In genomic region chr2:209771474-209772292, GRCh38 we compare ENCODE assay signal across 8 cellular contexts. TPM values are rescaled to one million over a fixed set of nuclear protein-coding genes. Genes with fewer than 3 reads are reported as not detected.
DNase-seq lines count a peak whose midpoint lies in the region; ATAC-seq and TF ChIP-seq lines count a peak whose summit lies in the region.

A gene with protein sequence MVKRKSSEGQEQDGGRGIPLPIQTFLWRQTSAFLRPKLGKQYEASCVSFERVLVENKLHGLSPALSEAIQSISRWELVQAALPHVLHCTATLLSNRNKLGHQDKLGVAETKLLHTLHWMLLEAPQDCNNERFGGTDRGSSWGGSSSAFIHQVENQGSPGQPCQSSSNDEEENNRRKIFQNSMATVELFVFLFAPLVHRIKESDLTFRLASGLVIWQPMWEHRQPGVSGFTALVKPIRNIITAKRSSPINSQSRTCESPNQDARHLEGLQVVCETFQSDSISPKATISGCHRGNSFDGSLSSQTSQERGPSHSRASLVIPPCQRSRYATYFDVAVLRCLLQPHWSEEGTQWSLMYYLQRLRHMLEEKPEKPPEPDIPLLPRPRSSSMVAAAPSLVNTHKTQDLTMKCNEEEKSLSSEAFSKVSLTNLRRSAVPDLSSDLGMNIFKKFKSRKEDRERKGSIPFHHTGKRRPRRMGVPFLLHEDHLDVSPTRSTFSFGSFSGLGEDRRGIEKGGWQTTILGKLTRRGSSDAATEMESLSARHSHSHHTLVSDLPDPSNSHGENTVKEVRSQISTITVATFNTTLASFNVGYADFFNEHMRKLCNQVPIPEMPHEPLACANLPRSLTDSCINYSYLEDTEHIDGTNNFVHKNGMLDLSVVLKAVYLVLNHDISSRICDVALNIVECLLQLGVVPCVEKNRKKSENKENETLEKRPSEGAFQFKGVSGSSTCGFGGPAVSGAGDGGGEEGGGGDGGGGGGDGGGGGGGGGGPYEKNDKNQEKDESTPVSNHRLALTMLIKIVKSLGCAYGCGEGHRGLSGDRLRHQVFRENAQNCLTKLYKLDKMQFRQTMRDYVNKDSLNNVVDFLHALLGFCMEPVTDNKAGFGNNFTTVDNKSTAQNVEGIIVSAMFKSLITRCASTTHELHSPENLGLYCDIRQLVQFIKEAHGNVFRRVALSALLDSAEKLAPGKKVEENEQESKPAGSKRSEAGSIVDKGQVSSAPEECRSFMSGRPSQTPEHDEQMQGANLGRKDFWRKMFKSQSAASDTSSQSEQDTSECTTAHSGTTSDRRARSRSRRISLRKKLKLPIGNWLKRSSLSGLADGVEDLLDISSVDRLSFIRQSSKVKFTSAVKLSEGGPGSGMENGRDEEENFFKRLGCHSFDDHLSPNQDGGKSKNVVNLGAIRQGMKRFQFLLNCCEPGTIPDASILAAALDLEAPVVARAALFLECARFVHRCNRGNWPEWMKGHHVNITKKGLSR (N-terminal part only) (plus strand): TSS chr2:209771832. CDS start chr2:209772073, 241 bp downstream.

- H3K27ac ChIP-seq in caudate nucleus (ENCODE audit: low read depth, low read length) (peak within 1 kb of the TSS; percentile 67), OCI-LY7 (ENCODE audit: low read depth, low read length, poor library complexity, severe bottlenecking) (no peak within 1 kb of the TSS)

- ATAC-seq in HG02938 (IDR thresholded peaks at IDR 0.05; ENCODE audit: unreplicated experiment): peak; percentile 83

- H3K4me2 ChIP-seq in skeletal muscle satellite cell (ENCODE audit: low read length): peak within 1 kb of the TSS; percentile 99
- H3K4me2 ChIP-seq in OCI-LY7 (ENCODE audit: low read length): no peak within 1 kb of the TSS

- no TSS peak for BruUV-seq in OCI-LY7 (replicated peaks; lab: Mats Ljungman, UMichigan)

- H3K4me1 ChIP-seq in skeletal muscle satellite cell (ENCODE audit: control insufficient read depth, insufficient read depth, low read length): peaks cover 3% of the 10 kb centered on the region
- no peaks in the 10 kb centered on the region for H3K4me1 ChIP-seq in OCI-LY7 (ENCODE audit: insufficient read depth, low read length, poor library complexity, severe bottlenecking)

- H3K79me2 ChIP-seq in OCI-LY7 (ENCODE audit: insufficient read depth, low read depth, low read length): no peaks in the 10 kb centered on the region

- no peaks in the 10 kb centered on the region for H4K20me1 ChIP-seq in OCI-LY7 (ENCODE audit: insufficient read depth, low read length)

- intact Hi-C loops in OCI-LY7 (cut with micrococcal nuclease; ENCODE audit: unreplicated experiment): no loop called here

- TF ChIP-seq CTCF in OCI-LY7 (conservative IDR thresholded peaks at IDR 0.05; ENCODE audit: low read length): no peak

- CTCF ChIA-PET in OCI-LY7 (lab: Charles Lee; ENCODE audit: unreplicated experiment): no interaction called here

- no peak within 1 kb of the TSS for H2AFZ ChIP-seq in OCI-LY7 (ENCODE audit: low read length)

- no peaks in the 10 kb centered on the region for H3K9me2 ChIP-seq in OCI-LY7 (ENCODE audit: insufficient read depth, low read length)

- DNase-seq in Daoy (ENCODE audit: low read depth) (peak; percentile 75), NCI-H82 treated with DMSO at 0.1 percent for 48 hours (lab: John Stamatoyannopoulos, UW; ENCODE audit: unreplicated experiment) (peak; percentile 46), caudate nucleus (lab: John Stamatoyannopoulos, UW) (peak in 54 of 61 donors; percentile 2 to 88 (median 56)), iPS-NIHi11 (ENCODE audit: low spot score) (peak; percentile 95), LoVo (ENCODE audit: low spot score) (no peak), OCI-LY7 (ENCODE audit: low spot score) (no peak)

- POLR2A ChIA-PET in OCI-LY7 (lab: Charles Lee): interaction anchor here (0.6 kb wide), 1 partner anchor 19 kb away, joined by 4 read pairs; no protein-coding TSS in a partner anchor

- H3K9ac ChIP-seq in skeletal muscle satellite cell (ENCODE audit: low read depth, low read length): no peak within 1 kb of the TSS

- H3K4me3 ChIP-seq in skeletal muscle satellite cell (ENCODE audit: low read length): peak within 1 kb of the TSS; percentile 72
- no peak within 1 kb of the TSS for H3K4me3 ChIP-seq in OCI-LY7 (ENCODE audit: low read depth, low read length, poor library complexity, severe bottlenecking)

- H3K27me3 ChIP-seq in skeletal muscle satellite cell (ENCODE audit: control insufficient read depth, insufficient read depth, low read length): peaks cover 10% of the 10 kb centered on the region

- H3K36me3 ChIP-seq in skeletal muscle satellite cell (ENCODE audit: insufficient read depth, low read length) (no peaks in the 10 kb centered on the region), OCI-LY7 (ENCODE audit: insufficient read depth, low read length) (no peaks in the 10 kb centered on the region)

- no peaks in the 10 kb centered on the region for H3K9me3 ChIP-seq in skeletal muscle satellite cell (replicated peaks; ENCODE audit: low read length)
- no peaks in the 10 kb centered on the region for H3K9me3 ChIP-seq in OCI-LY7 (ENCODE audit: low read length)

RNA-seq across cellular contexts. Expression of the gene that starts here (rescaled TPM):
- not detected in 2 replicates for total RNA-seq in Daoy (2014; rRNA removed; shearing (Covaris generic))
- total RNA-seq in skeletal muscle satellite cell (2012; rRNA removed): not detected in 2 replicates
- not detected in 2 replicates for total RNA-seq in OCI-LY7 (2014; rRNA removed; shearing (Covaris generic))
- total RNA-seq in OCI-LY7 (2022): not detected in 2 replicates

Comparison
In these comparisons a context has a peak if more than half of its experiments do, and no peak if none do; other contexts are left out.
1. Peak in DNase-seq in Daoy; RNA of the gene not detected or under 1 TPM.
2. DNase-seq: peak in NCI-H82 treated with DMSO at 0.1 percent for 48 hours (single experiment), caudate nucleus (54 of 61) and iPS-NIHi11 (single experiment); none in LoVo (single experiment) and OCI-LY7 (single experiment).